In genomic region chr5:143509758-143510221, GRCh38 we compare ENCODE assay signal across 16 cellular contexts.
DNase-seq lines count a peak whose midpoint lies in the region; ATAC-seq and TF ChIP-seq lines count a peak whose summit lies in the region.
"Had no signal": no experiment of that assay in that cellular context is flagged by ENCODE, and none has a peak within 500 bp of the region (broad histone marks: within the 10 kb centered on the region; RNA-seq: fewer than 3 reads in every experiment).

No MANE protein-coding gene starts in this region.

- no peaks in the 10 kb centered on the region for H3K4me1 Mint-ChIP-seq in activated CD4-positive, alpha-beta T cell treated with anti-CD3 and anti-CD28 coated beads, Interleukin-2, amount 10 ng/mL, durations not matched to agents 7 days and 5 days
- H3K4me1 Mint-ChIP-seq: activated naive CD4-positive, alpha-beta T cell treated with anti-CD3 and anti-CD28 coated beads, Interleukin-2, amount 50 U/mL, for 24 hours; GM23338 had no signal

- no peaks in the 10 kb centered on the region for H3K27me3 ChIP-seq in right lobe of liver
- H3K27me3 ChIP-seq in esophagus muscularis mucosa = no peaks in the 10 kb centered on the region
- H3K27me3 ChIP-seq: pancreas had no signal

- POLR2A ChIA-PET in activated CD4-positive, alpha-beta T cell treated with anti-CD3 and anti-CD28 coated beads, Interleukin-2, amount 10 ng/mL, durations not matched to agents 7 days and 5 days (lab: Charles Lee) = no interaction called here

- intact Hi-C loops in right lobe of liver (cut with DNase I) (loop anchor here in 1 of 2 donors (10.0 kb wide), 1 partner anchor 175 kb away; no protein-coding TSS in a partner anchor), esophagus muscularis mucosa (cut with DNase I) (loop anchor here (5.0 kb wide), 1 partner anchor 107 kb away; the partner anchor contains the start of gene NR3C1)

- TF ChIP-seq CTCF in right lobe of liver (IDR thresholded peaks at IDR 0.05) (no peak), esophagus muscularis mucosa (IDR thresholded peaks at IDR 0.05) (no peak)

- CTCF ChIA-PET in activated CD4-positive, alpha-beta T cell treated with anti-CD3 and anti-CD28 coated beads, Interleukin-2, amount 10 ng/mL, durations not matched to agents 7 days and 5 days (lab: Charles Lee) = interaction anchor here (1.0 kb wide), 1 partner anchor 11 kb away, joined by 3 read pairs; no protein-coding TSS in a partner anchor

- WGBS in right lobe of liver (ENCODE audit: insufficient coverage, low coverage, low lambda C conversion rate, missing lambda C conversion rate) = 36% methylated on average over 3 of the region's 3 CpGs
- 78% methylated on average over 3 of the region's 3 CpGs for WGBS in esophagus muscularis mucosa

- no peak for TF ChIP-seq POLR2A in right lobe of liver (IDR thresholded peaks at IDR 0.05)
- no peak for TF ChIP-seq POLR2A in esophagus muscularis mucosa (IDR thresholded peaks at IDR 0.05; ENCODE audit: low read depth)

- peaks cover 0 to 52% (median 18%) of the 10 kb centered on the region in 4 donors for H3K4me1 ChIP-seq in right lobe of liver
- peaks cover 13 to 23% (median 20%) of the 10 kb centered on the region in 4 donors for H3K4me1 ChIP-seq in esophagus muscularis mucosa

- H3K4me3 Mint-ChIP-seq in activated CD4-positive, alpha-beta T cell treated with anti-CD3 and anti-CD28 coated beads, Interleukin-2, amount 10 ng/mL, durations not matched to agents 7 days and 5 days = no peak overlapping the region
- H3K4me3 Mint-ChIP-seq: activated naive CD4-positive, alpha-beta T cell treated with anti-CD3 and anti-CD28 coated beads, Interleukin-2, amount 50 U/mL, for 24 hours; GM23338 had no signal

- no peaks in the 10 kb centered on the region for H3K36me3 ChIP-seq in right lobe of liver
- no peaks in the 10 kb centered on the region for H3K36me3 ChIP-seq in esophagus muscularis mucosa
- H3K36me3 ChIP-seq: pancreas had no signal

- H3K27ac ChIP-seq in right lobe of liver (peak overlapping the region in 1 of 3 donors; percentile 89), esophagus muscularis mucosa (replicated peaks in 1 of 4) (no peak overlapping the region)
- H3K27ac ChIP-seq: 22Rv1, pancreas had no signal

- H3K9me3 ChIP-seq in right lobe of liver (no peaks in the 10 kb centered on the region), esophagus muscularis mucosa (no peaks in the 10 kb centered on the region)
- H3K9me3 ChIP-seq: pancreas had no signal

- no peak overlapping the region for H3K27ac Mint-ChIP-seq in activated CD4-positive, alpha-beta T cell treated with anti-CD3 and anti-CD28 coated beads, Interleukin-2, amount 10 ng/mL, durations not matched to agents 7 days and 5 days
- H3K27ac Mint-ChIP-seq: activated naive CD4-positive, alpha-beta T cell treated with anti-CD3 and anti-CD28 coated beads, Interleukin-2, amount 50 U/mL, for 24 hours; GM23338 had no signal

- DNase-seq in activated CD4-positive, CD25-positive, alpha-beta regulatory T cell treated with anti-CD3 and anti-CD28 coated beads, Interleukin-2, amount 50 U/mL, for 72 hours = no peak
- DNase-seq in right lobe of liver (peak in 1 of 3 donors; percentile 61), esophagus muscularis mucosa (ENCODE audit: extremely low spot score) (no peak), NCI-H526 treated with DMSO at 0.1 percent for 48 hours (lab: John Stamatoyannopoulos, UW) (no peak)
- DNase-seq in activated CD4-positive, alpha-beta T cell treated with anti-CD3 and anti-CD28 coated beads, Interleukin-2, amount 10 ng/mL, durations not matched to agents 7 days and 5 days = no peak
- DNase-seq: pancreas; SHP77 treated with DMSO at 0.1 percent for 48 hours; stimulated activated CD4-positive, alpha-beta T cell treated with anti-CD3 and anti-CD28 coated beads, Interleukin-4, amount 100 ng/mL, for 1 hour; substantia nigra had no signal

- no peak for TF ChIP-seq EP300 in esophagus muscularis mucosa (IDR thresholded peaks at IDR 0.05)

- peak; percentile 25 to 51 for ATAC-seq in activated CD4-positive, CD25-positive, alpha-beta regulatory T cell treated with anti-CD3 and anti-CD28 coated beads, Interleukin-2, amount 50 U/mL, for 24 hours
- ATAC-seq in GM21526 (IDR thresholded peaks at IDR 0.05; ENCODE audit: low FRiP score, unreplicated experiment) = peak; percentile 91
- ATAC-seq in HG03066 (IDR thresholded peaks at IDR 0.05; ENCODE audit: low read depth, unreplicated experiment) = peak; percentile 99
- ATAC-seq in right lobe of liver = peak; percentile 25 to 56 (median 38)
- ATAC-seq: GM23338, pancreas had no signal

- no peaks in the 10 kb centered on the region for H3K36me3 Mint-ChIP-seq in activated CD4-positive, alpha-beta T cell treated with anti-CD3 and anti-CD28 coated beads, Interleukin-2, amount 10 ng/mL, durations not matched to agents 7 days and 5 days (ENCODE audit: low read depth)
- H3K36me3 Mint-ChIP-seq: activated naive CD4-positive, alpha-beta T cell treated with anti-CD3 and anti-CD28 coated beads, Interleukin-2, amount 50 U/mL, for 24 hours had no signal

- H3K4me3 ChIP-seq in right lobe of liver (no peak overlapping the region), esophagus muscularis mucosa (no peak overlapping the region)
- H3K4me3 ChIP-seq: GM23338, lung, pancreas had no signal

- H3K9me3 Mint-ChIP-seq in activated CD4-positive, alpha-beta T cell treated with anti-CD3 and anti-CD28 coated beads, Interleukin-2, amount 10 ng/mL, durations not matched to agents 7 days and 5 days = peaks cover 9% of the 10 kb centered on the region
- H3K9me3 Mint-ChIP-seq: GM23338 had no signal

- H3K27me3 Mint-ChIP-seq in activated CD4-positive, alpha-beta T cell treated with anti-CD3 and anti-CD28 coated beads, Interleukin-2, amount 10 ng/mL, durations not matched to agents 7 days and 5 days = no peaks in the 10 kb centered on the region
- H3K27me3 Mint-ChIP-seq: activated naive CD4-positive, alpha-beta T cell treated with anti-CD3 and anti-CD28 coated beads, Interleukin-2, amount 50 U/mL, for 24 hours had no signal

Comparison
In these comparisons a context has a peak if more than half of its experiments do, and no peak if none do; other contexts are left out.
1. ATAC-seq: peak in every context shown above with its lines; median percentile 99 in HG03066; 91 in GM21526; 38 in activated CD4-positive, CD25-positive, alpha-beta regulatory T cell treated with anti-CD3 and anti-CD28 coated beads, Interleukin-2, amount 50 U/mL, for 24 hours; 38 in right lobe of liver.